Comparison of ENCODE assay signal across 1 cellular context in genomic region chr2:86050301-86050700, GRCh38.
TF ChIP-seq lines count a peak whose summit lies in the region.

No MANE protein-coding gene starts in this region.

TF ChIP-seq in K562, 482 proteins besides CTCF, POLR2A, EP300 and RAD21:
- TF ChIP-seq BCL6 (CRISPR knock-in tag; IDR thresholded peaks at IDR 0.05) (no peak), RFX5 (IDR thresholded peaks at IDR 0.05; ENCODE audit: low read depth, low read length) (no peak), MBD2 (IDR thresholded peaks at IDR 0.05; ENCODE audit: borderline replicate concordance, low read depth) (no peak), RBFOX2 (IDR thresholded peaks at IDR 0.05; ENCODE audit: low read depth, low read length) (no peak), ZNF707 (CRISPR knock-in tag; conservative IDR thresholded peaks at IDR 0.05) (no peak), KDM4B (IDR thresholded peaks at IDR 0.05; ENCODE audit: borderline replicate concordance in 2 of 2, low read depth in 1 of 2) (no peak), MAZ (CRISPR knock-in tag; conservative IDR thresholded peaks at IDR 0.05 in 1 of 2, IDR thresholded peaks at IDR 0.05 in 1 of 2) (no peak)
